In the genomic region with DNA sequence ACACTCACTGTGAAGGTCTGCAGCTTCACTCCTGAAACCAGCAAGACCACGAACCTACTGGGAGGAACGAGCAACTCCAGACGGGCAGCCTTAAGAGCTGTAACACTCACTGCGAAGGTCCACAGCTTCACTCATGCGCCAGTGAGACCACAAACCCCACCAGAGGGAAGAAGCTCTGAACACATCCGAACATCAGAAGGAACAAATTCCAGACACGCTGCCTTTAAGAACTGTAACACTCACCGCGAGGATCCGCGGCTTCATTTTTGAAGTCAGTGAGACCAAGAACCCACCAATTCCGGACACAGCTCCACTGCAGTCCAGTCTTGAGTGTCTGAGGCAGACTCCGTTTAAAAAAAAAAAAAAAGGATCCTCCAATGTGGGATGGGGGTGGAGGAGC, we compare ENCODE assay signal across 15 cellular contexts.
"Had no signal": no experiment of that assay in that cellular context is flagged by ENCODE, and none has a peak within 500 bp of the region (broad histone marks: within the 10 kb centered on the region; RNA-seq: fewer than 3 reads in every experiment).

No MANE protein-coding gene starts in this region.

- H3K27me3 Mint-ChIP-seq: activated CD4-positive, alpha-beta T cell treated with anti-CD3 and anti-CD28 coated beads, Interleukin-2, amount 10 ng/mL, durations not matched to agents 7 days and 5 days; stimulated activated naive B cell treated with anti-CD40 and anti-IgM and Interleukin-4, amounts not matched to agents 10 μg/mL and 1 μg/mL and 100 μg/mL, for 72 hours had no signal

- H3K4me1 Mint-ChIP-seq: nephron had no signal

- H3K4me3 ChIP-seq: body of pancreas, cardiac muscle cell, left lung, pancreas, psoas muscle, right atrium auricular region, transverse colon, vagina had no signal

- H3K4me3 Mint-ChIP-seq: activated CD4-positive, alpha-beta T cell treated with anti-CD3 and anti-CD28 coated beads, Interleukin-2, amount 10 ng/mL, durations not matched to agents 7 days and 5 days; activated naive CD4-positive, alpha-beta T cell treated with anti-CD3 and anti-CD28 coated beads, Interleukin-2, amount 10 ng/mL, durations not matched to agents 7 days and 5 days; dendritic cell treated with granulocyte-macrophage colony-stimulating factor and Interleukin-4, amounts not matched to agents 40 ng/mL and 50 ng/mL, for 4 days; nephron had no signal

- H3K36me3 Mint-ChIP-seq: activated naive CD4-positive, alpha-beta T cell treated with anti-CD3 and anti-CD28 coated beads, Interleukin-2, amount 10 ng/mL, durations not matched to agents 7 days and 5 days; stimulated activated naive B cell treated with anti-CD40 and anti-IgM and Interleukin-4, amounts not matched to agents 10 μg/mL and 1 μg/mL and 100 μg/mL, for 72 hours had no signal

- H3K27ac ChIP-seq: body of pancreas, cardiac muscle cell, foreskin keratinocyte, left lung, pancreas, psoas muscle, right atrium auricular region, transverse colon, vagina had no signal

- H3K9me3 Mint-ChIP-seq: activated CD4-positive, alpha-beta T cell treated with anti-CD3 and anti-CD28 coated beads, Interleukin-2, amount 10 ng/mL, durations not matched to agents 7 days and 5 days; activated naive CD4-positive, alpha-beta T cell treated with anti-CD3 and anti-CD28 coated beads, Interleukin-2, amount 10 ng/mL, durations not matched to agents 7 days and 5 days; activated T-cell treated with anti-CD3 and anti-CD28 coated beads, Interleukin-2, amount 50 U/mL, for 72 hours; dendritic cell treated with granulocyte-macrophage colony-stimulating factor and Interleukin-4, amounts not matched to agents 40 ng/mL and 50 ng/mL, for 4 days; nephron; stimulated activated naive B cell treated with anti-CD40 and anti-IgM and Interleukin-4, amounts not matched to agents 10 μg/mL and 1 μg/mL and 100 μg/mL, for 72 hours had no signal

- H3K36me3 ChIP-seq: cardiac muscle cell, left lung, pancreas, right atrium auricular region, transverse colon, vagina had no signal

- H3K27ac Mint-ChIP-seq: activated CD4-positive, alpha-beta T cell treated with anti-CD3 and anti-CD28 coated beads, Interleukin-2, amount 10 ng/mL, durations not matched to agents 7 days and 5 days; activated naive CD4-positive, alpha-beta T cell treated with anti-CD3 and anti-CD28 coated beads, Interleukin-2, amount 10 ng/mL, durations not matched to agents 7 days and 5 days; activated T-cell treated with anti-CD3 and anti-CD28 coated beads, Interleukin-2, amount 50 U/mL, for 72 hours; dendritic cell treated with granulocyte-macrophage colony-stimulating factor and Interleukin-4, amounts not matched to agents 40 ng/mL and 50 ng/mL, for 4 days; stimulated activated naive B cell treated with anti-CD40 and anti-IgM and Interleukin-4, amounts not matched to agents 10 μg/mL and 1 μg/mL and 100 μg/mL, for 72 hours had no signal

- H3K9me3 ChIP-seq: body of pancreas, left lung, pancreas, psoas muscle, right atrium auricular region, transverse colon, vagina had no signal

- H3K27me3 ChIP-seq: body of pancreas, cardiac muscle cell, foreskin keratinocyte, left lung, pancreas, right atrium auricular region, transverse colon, vagina had no signal

- H3K4me1 ChIP-seq: body of pancreas, pancreas, psoas muscle had no signal
